Comparison of ENCODE assay signal across 20 cellular contexts in genomic region chr15:59545573-59545972, GRCh38.
DNase-seq lines count a peak whose midpoint lies in the region; ATAC-seq, FAIRE-seq and TF ChIP-seq lines count a peak whose summit lies in the region.
"Had no signal": no experiment of that assay in that cellular context is flagged by ENCODE, and none has a peak within 500 bp of the region (broad histone marks: within the 10 kb centered on the region; RNA-seq: fewer than 3 reads in every experiment).

No MANE protein-coding gene starts in this region.

- H3K9ac ChIP-seq in HepG2 (ENCODE audit: insufficient read depth, low read depth, low read length), result no peak overlapping the region

- no peak for FAIRE-seq in HepG2 (lab: Jason Lieb, UNC)

- no peaks in the 10 kb centered on the region for H3K36me3 ChIP-seq in HepG2 (replicated peaks in 1 of 2; ENCODE audit: control insufficient read depth in 1 of 2, insufficient read depth in 2 of 2, low read length in 2 of 2)
- H3K36me3 ChIP-seq in right lobe of liver, result no peaks in the 10 kb centered on the region
- H3K36me3 ChIP-seq in sigmoid colon, result no peaks in the 10 kb centered on the region

- H3K9me3 ChIP-seq in HepG2 (ENCODE audit: low read length) (no peaks in the 10 kb centered on the region), right lobe of liver (no peaks in the 10 kb centered on the region), sigmoid colon (no peaks in the 10 kb centered on the region)

- no TSS peak for BruUV-seq in HepG2 (replicated peaks; lab: Mats Ljungman, UMichigan)

- in situ Hi-C loops in HepG2 (cut with HindIII; ENCODE audit: extremely low pct_ligation_motif_present, low pct_unique_long_range_greater_than_20kb), result no loop called here

- H3K27ac ChIP-seq in HepG2 (ENCODE audit: extremely low read length, insufficient read depth, low read length) (no peak overlapping the region), right lobe of liver (no peak overlapping the region), sigmoid colon (no peak overlapping the region)
- H3K27ac ChIP-seq: C4-2B had no signal

- 17% methylated on average over 4 of the region's 8 CpGs for WGBS in HepG2 (ENCODE audit: low lambda C conversion rate)
- 53% methylated on average over 5 of the region's 8 CpGs for WGBS in right lobe of liver (ENCODE audit: insufficient coverage, low coverage, low lambda C conversion rate, missing lambda C conversion rate)
- WGBS in sigmoid colon, 2 donors, result 21 to 70% methylated on average over 8 of the region's 8 CpGs

- no peaks in the 10 kb centered on the region for H4K20me1 ChIP-seq in HepG2 (ENCODE audit: insufficient read depth, low read length)

- TF ChIP-seq EP300 in HepG2 (IDR thresholded peaks at IDR 0.05; ENCODE audit: low read depth in 2 of 2, low read length in 2 of 2) (no peak), HepG2 (CRISPR knock-in tag; IDR thresholded peaks at IDR 0.05; ENCODE audit: borderline replicate concordance) (no peak), sigmoid colon (IDR thresholded peaks at IDR 0.05) (no peak)

- no peak for TF ChIP-seq POLR2A in HepG2 (IDR thresholded peaks at IDR 0.05; ENCODE audit: insufficient read depth in 1 of 2, low read depth in 2 of 2, low read length in 2 of 2)
- no peak for TF ChIP-seq POLR2A in right lobe of liver (IDR thresholded peaks at IDR 0.05)
- no peak for TF ChIP-seq POLR2A in sigmoid colon (IDR thresholded peaks at IDR 0.05)

- H3K27me3 ChIP-seq in HepG2 (ENCODE audit: control insufficient read depth in 1 of 2, insufficient read depth in 2 of 2, low read length in 2 of 2), result peaks cover 5 to 32% of the 10 kb centered on the region in 2 experiments; a peak in 4 of 5 replicates
- no peaks in the 10 kb centered on the region for H3K27me3 ChIP-seq in right lobe of liver
- H3K27me3 ChIP-seq in sigmoid colon, result no peaks in the 10 kb centered on the region

- TF ChIP-seq CTCF in HepG2 (CRISPR knock-in tag; IDR thresholded peaks at IDR 0.05) (no peak), right lobe of liver (IDR thresholded peaks at IDR 0.05) (no peak), sigmoid colon (IDR thresholded peaks at IDR 0.05) (no peak)

- DNase-seq in HepG2 (ENCODE audit: low spot score) (peak; percentile 13), right lobe of liver (no peak), NCI-H82 (lab: John Stamatoyannopoulos, UW) (peak; percentile 78), sigmoid colon (peak; percentile 20), NCI-H1417 treated with DMSO at 0.1 percent for 48 hours (lab: John Stamatoyannopoulos, UW) (no peak)
- DNase-seq in stimulated activated CD4-positive, alpha-beta T cell treated with anti-CD3 and anti-CD28 coated beads, Interleukin-15, amount 100 ng/mL, for 24 hours, result no peak
- DNase-seq: DMS79; H7; Karpas-422; MV-4-11; NCI-H1105 treated with DMSO at 0.1 percent for 48 hours; NCI-H1694; NCI-H2081; NCI-H2171 treated with DMSO at 0.1 percent for 48 hours; NCI-H69; NK-92 treated with Interleukin-12 subunit alpha and Interleukin-12 subunit beta, amount 100 ng/mL, for 24 hours; SIG-M5 had no signal

- intact Hi-C loops in HepG2 (cut with micrococcal nuclease; ENCODE audit: unreplicated experiment) (no loop called here), right lobe of liver (cut with DNase I) (no loop called here), sigmoid colon (cut with DNase I) (no loop called here)

- H2AFZ ChIP-seq in HepG2 (ENCODE audit: low read length), result no peak overlapping the region

- H3K4me3 ChIP-seq in HepG2 (replicated peaks in 1 of 3; ENCODE audit: insufficient read depth in 1 of 3, low read depth in 2 of 3, low read length in 3 of 3) (peak overlapping the region in 1 of 3 experiments; percentile 32; a peak in 1 of 6 replicates), right lobe of liver (no peak overlapping the region), sigmoid colon (no peak overlapping the region)

- CTCF ChIA-PET in HepG2 (lab: Yijun Ruan, JAX; ENCODE audit: low intra/inter-chr PET ratio, low total read pairs), result no interaction called here

- peaks cover 61% of the 10 kb centered on the region for H3K4me1 ChIP-seq in HepG2 (ENCODE audit: insufficient read depth, low read length)
- H3K4me1 ChIP-seq in right lobe of liver, result no peaks in the 10 kb centered on the region
- H3K4me1 ChIP-seq in sigmoid colon, result no peaks in the 10 kb centered on the region

- ATAC-seq in HepG2 (peak; percentile 26; the same call in 2 of the 3 replicates), right lobe of liver (no peak), esophagus mucosa (peak; percentile 34), HG03520 (IDR thresholded peaks at IDR 0.05; ENCODE audit: unreplicated experiment) (no peak)

- H3K79me2 ChIP-seq in HepG2 (ENCODE audit: insufficient read depth, low read length), result no peaks in the 10 kb centered on the region

- peak overlapping the region; percentile 41 for H3K4me2 ChIP-seq in HepG2 (ENCODE audit: low read depth, low read length)

- POLR2A ChIA-PET in HepG2 (lab: Yijun Ruan, JAX), result interaction anchor here (0.6 kb wide), 1 partner anchor 634 kb away, joined by 3 read pairs; no protein-coding TSS in a partner anchor

- no peak for TF ChIP-seq RAD21 in HepG2 (CRISPR knock-in tag; IDR thresholded peaks at IDR 0.05)

TF ChIP-seq in HepG2, 621 proteins besides CTCF, POLR2A, EP300 and RAD21:
- TF ChIP-seq XRCC5 (optimal IDR thresholded peaks at IDR 0.05; ENCODE audit: low read length) (no peak), ZNF609 (CRISPR knock-in tag; IDR thresholded peaks at IDR 0.05; ENCODE audit: borderline replicate concordance) (no peak), BCL3 (CRISPR knock-in tag; IDR thresholded peaks at IDR 0.05) (0 out of 2 replicates have a peak, but pooled peaks have one; percentile 26)

Comparison
In these comparisons a context has a peak if more than half of its experiments do, and no peak if none do; other contexts are left out.
1. ATAC-seq: peak in HepG2 (single experiment) and esophagus mucosa (single experiment); none in right lobe of liver (0 of 4) and HG03520 (single experiment).
2. DNase-seq: peak in HepG2 (single experiment), NCI-H82 (single experiment) and sigmoid colon (single experiment); none in right lobe of liver (0 of 3), NCI-H1417 treated with DMSO at 0.1 percent for 48 hours (single experiment) and stimulated activated CD4-positive, alpha-beta T cell treated with anti-CD3 and anti-CD28 coated beads, Interleukin-15, amount 100 ng/mL, for 24 hours (single experiment).